ENCODE assay signal across 1 cellular context in the genomic region with DNA sequence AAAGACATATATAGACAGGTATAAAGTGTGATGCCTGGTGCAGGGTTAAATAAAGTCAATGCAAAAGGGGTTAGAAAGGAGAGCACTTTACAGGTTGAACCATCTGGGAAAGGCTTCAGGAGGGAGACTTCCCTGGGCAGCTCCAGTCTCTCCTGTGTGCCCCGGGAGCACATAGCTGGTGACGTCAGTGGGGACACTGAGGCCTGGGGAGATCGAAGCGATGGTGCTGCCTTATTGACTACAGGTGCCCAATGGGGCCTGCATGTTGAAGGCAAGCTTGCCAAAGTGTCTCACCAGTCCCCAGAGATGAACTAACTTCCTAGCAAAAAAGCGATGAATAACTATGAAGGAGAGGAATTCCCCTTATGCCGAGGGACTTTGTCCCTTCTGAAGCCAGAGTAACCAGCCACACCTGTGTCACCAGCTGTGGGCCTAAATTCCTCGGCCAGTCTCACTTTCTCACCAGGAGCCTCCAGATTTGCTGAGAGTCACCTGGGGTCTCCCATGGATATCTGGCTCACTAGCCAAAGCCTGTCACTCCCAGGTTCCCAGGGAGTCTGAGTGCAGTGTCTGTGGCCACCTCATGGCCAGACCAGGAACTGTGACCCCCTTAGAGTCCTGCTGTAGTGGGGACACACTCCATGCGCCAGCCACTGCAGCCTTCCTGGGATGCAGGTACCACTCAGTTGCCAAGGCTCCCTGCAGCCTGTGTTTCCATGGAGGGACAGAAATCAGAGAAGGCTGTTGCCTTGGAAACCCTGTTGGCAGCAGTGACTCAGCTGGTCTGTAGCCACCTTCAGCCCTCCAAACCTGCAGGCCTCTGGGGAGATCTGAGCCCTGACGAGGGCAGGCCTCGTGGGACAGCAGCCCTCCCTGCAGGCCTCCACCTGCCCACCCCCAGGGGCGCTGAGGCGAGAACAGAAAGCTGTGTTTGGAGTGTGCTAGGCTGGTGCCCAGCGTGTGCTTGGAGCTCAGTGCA.
TF ChIP-seq lines count a peak whose summit lies in the region.

No MANE protein-coding gene starts in this region.

TF ChIP-seq in WTC11, 78 proteins besides CTCF, POLR2A, EP300 and RAD21 (continued from another document):
- TF ChIP-seq, protein P1, sequence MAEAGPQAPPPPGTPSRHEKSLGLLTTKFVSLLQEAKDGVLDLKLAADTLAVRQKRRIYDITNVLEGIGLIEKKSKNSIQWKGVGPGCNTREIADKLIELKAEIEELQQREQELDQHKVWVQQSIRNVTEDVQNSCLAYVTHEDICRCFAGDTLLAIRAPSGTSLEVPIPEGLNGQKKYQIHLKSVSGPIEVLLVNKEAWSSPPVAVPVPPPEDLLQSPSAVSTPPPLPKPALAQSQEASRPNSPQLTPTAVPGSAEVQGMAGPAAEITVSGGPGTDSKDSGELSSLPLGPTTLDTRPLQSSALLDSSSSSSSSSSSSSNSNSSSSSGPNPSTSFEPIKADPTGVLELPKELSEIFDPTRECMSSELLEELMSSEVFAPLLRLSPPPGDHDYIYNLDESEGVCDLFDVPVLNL (CRISPR knock-in tag; IDR thresholded peaks at IDR 0.05; ENCODE audit: borderline replicate concordance, low read depth): no peak
TF ChIP-seq in WTC11: peak in this region for 0.
